ENCODE assay signal across 2 cellular contexts in genomic region chr18:25253779-25254178, GRCh38.
TF ChIP-seq lines count a peak whose summit lies in the region.

No MANE protein-coding gene starts in this region.

TF ChIP-seq in IMR-90, 13 proteins besides CTCF, POLR2A, EP300 and RAD21 (continued from another document):
- TF ChIP-seq BHLHE40 (IDR thresholded peaks at IDR 0.05; ENCODE audit: low read depth, low read length) (no peak), RCOR1 (IDR thresholded peaks at IDR 0.05; ENCODE audit: insufficient replicate concordance, low read length) (no peak), CEBPB (IDR thresholded peaks at IDR 0.05; ENCODE audit: low read depth, low read length) (no peak), USF2 (IDR thresholded peaks at IDR 0.05; ENCODE audit: low read depth, low read length) (no peak), ELK1 (IDR thresholded peaks at IDR 0.05; ENCODE audit: borderline replicate concordance, low read depth, low read length) (no peak), MAFK (IDR thresholded peaks at IDR 0.05; ENCODE audit: low read depth, low read length) (no peak), CHD1 (IDR thresholded peaks at IDR 0.05; ENCODE audit: low read depth, low read length) (no peak), FOS (IDR thresholded peaks at IDR 0.05; ENCODE audit: low read depth, low read length) (no peak), MXI1 (IDR thresholded peaks at IDR 0.05; ENCODE audit: borderline replicate concordance, low read depth, low read length) (no peak), SMC3 (IDR thresholded peaks at IDR 0.05; ENCODE audit: low read depth, low read length) (no peak), MAZ (IDR thresholded peaks at IDR 0.05; ENCODE audit: borderline replicate concordance, low read depth, low read length) (no peak), RFX5 (IDR thresholded peaks at IDR 0.05; ENCODE audit: low read depth, low read length) (no peak)

TF ChIP-seq in endothelial cell of umbilical vein, 7 proteins besides CTCF, POLR2A, EP300 and RAD21 (continued from another document):
- TF ChIP-seq MYC (IDR thresholded peaks at IDR 0.05; ENCODE audit: low read depth, low read length), result no peak
- TF ChIP-seq MAX (IDR thresholded peaks at IDR 0.05; ENCODE audit: insufficient read depth, insufficient read length), result no peak
- TF ChIP-seq EZH2 (IDR thresholded peaks at IDR 0.05; ENCODE audit: borderline replicate concordance, low read depth, low read length, severe bottlenecking), result no peak
- TF ChIP-seq POLR2AphosphoS5 (IDR thresholded peaks at IDR 0.05; ENCODE audit: insufficient read depth, low read depth, low read length), result no peak
- TF ChIP-seq JUN (IDR thresholded peaks at IDR 0.05; ENCODE audit: borderline replicate concordance, insufficient read depth, insufficient read length, low read depth), result no peak
- TF ChIP-seq GATA2 (IDR thresholded peaks at IDR 0.05; ENCODE audit: insufficient read depth, insufficient read length, low read depth, low read length), result no peak
